26 cellular contexts compared by ENCODE assay signal in genomic region chr21:41162111-41162510, GRCh38.
"Had no signal": no experiment of that assay in that cellular context is flagged by ENCODE, and none has a peak within 500 bp of the region (broad histone marks: within the 10 kb centered on the region; RNA-seq: fewer than 3 reads in every experiment).

No MANE protein-coding gene starts in this region.

- H3K4me3 ChIP-seq: colonic mucosa, coronary artery, dorsolateral prefrontal cortex, esophagus muscularis mucosa, esophagus squamous epithelium, gastrocnemius medialis, gastroesophageal sphincter, heart left ventricle, heart right ventricle, hepatocyte had no signal

- H3K9me3 Mint-ChIP-seq: effector memory CD8-positive, alpha-beta T cell had no signal

- FAIRE-seq: colon, endometrium, endothelial cell of umbilical vein, frontal cortex had no signal

- H3K27me3 ChIP-seq: colonic mucosa, dorsolateral prefrontal cortex, esophagus muscularis mucosa, gastrocnemius medialis, heart left ventricle, hepatocyte had no signal

- H3K36me3 ChIP-seq: colonic mucosa, esophagus muscularis mucosa, esophagus squamous epithelium, gastrocnemius medialis, gastroesophageal sphincter, heart left ventricle, heart right ventricle had no signal

- H3K4me3 Mint-ChIP-seq: dendritic cell treated with granulocyte-macrophage colony-stimulating factor and Interleukin-4, amounts not matched to agents 40 ng/mL and 50 ng/mL, for 4 days; effector memory CD8-positive, alpha-beta T cell; endodermal cell had no signal

- H3K27ac Mint-ChIP-seq: dendritic cell treated with granulocyte-macrophage colony-stimulating factor and Interleukin-4, amounts not matched to agents 40 ng/mL and 50 ng/mL, for 4 days; effector memory CD8-positive, alpha-beta T cell; endodermal cell had no signal

- DNase-seq: colonic mucosa; cortex of kidney; dorsolateral prefrontal cortex; effector CD8-positive, alpha-beta T cell; effector memory CD4-positive, alpha-beta T cell; effector memory CD8-positive, alpha-beta T cell; endodermal cell; erythroblast; esophagus squamous epithelium; foreskin fibroblast; foreskin keratinocyte; foreskin melanocyte; gastrocnemius medialis; glutamatergic neuron; head of caudate nucleus; heart left ventricle; heart right ventricle had no signal
